In genomic region chr10:63267414-63268138, GRCh38 we compare ENCODE assay signal across 8 cellular contexts.
DNase-seq lines count a peak whose midpoint lies in the region; ATAC-seq, FAIRE-seq and TF ChIP-seq lines count a peak whose summit lies in the region.

No MANE protein-coding gene starts in this region.

- intact Hi-C loops in cardiac septum (cut with DNase I), result loop anchor here (2.0 to 5.0 kb wide), 5 partner anchors 53 to 445 kb away; partner anchors contain the start of genes JMJD1C and REEP3
- intact Hi-C loops in pancreas (cut with DNase I), result no loop called here

- H3K36me3 ChIP-seq in cardiac muscle cell, result no peaks in the 10 kb centered on the region
- H3K36me3 ChIP-seq in MM.1S (replicated peaks; ENCODE audit: insufficient read depth, low read length), result no peaks in the 10 kb centered on the region; the same call in 1 of the 2 replicates
- H3K36me3 ChIP-seq in pancreas, result no peaks in the 10 kb centered on the region

- H3K4me2 ChIP-seq in MM.1S (ENCODE audit: low read depth, low read length), result peak overlapping the region; percentile 56

- peaks cover 1% of the 10 kb centered on the region for H3K27me3 Mint-ChIP-seq in glutamatergic neuron (ENCODE audit: unreplicated experiment)

- H3K4me1 ChIP-seq in cardiac muscle cell (ENCODE audit: low read depth) (peaks cover 14% of the 10 kb centered on the region), MM.1S (ENCODE audit: low read length) (peaks cover 12% of the 10 kb centered on the region), pancreas (peaks cover 2 to 28% (median 4%) of the 10 kb centered on the region in 3 donors)

- H3K79me2 ChIP-seq in MM.1S (ENCODE audit: low read length), result peaks cover 85% of the 10 kb centered on the region

- H4K20me1 ChIP-seq in MM.1S (ENCODE audit: insufficient read depth, low read length), result no peaks in the 10 kb centered on the region

- no peaks in the 10 kb centered on the region for H3K27me3 ChIP-seq in cardiac muscle cell
- H3K27me3 ChIP-seq in MM.1S (replicated peaks; ENCODE audit: insufficient read depth, low read length), result no peaks in the 10 kb centered on the region
- H3K27me3 ChIP-seq in pancreas, result no peaks in the 10 kb centered on the region

- H3F3A ChIP-seq in MM.1S (ENCODE audit: insufficient read depth, low read length), result peaks cover 36% of the 10 kb centered on the region

- H2AFZ ChIP-seq in MM.1S (ENCODE audit: low read length), result no peak overlapping the region

- TF ChIP-seq CTCF in cardiac muscle cell (IDR thresholded peaks at IDR 0.05; ENCODE audit: low read depth, low read length), result no peak
- no peak for TF ChIP-seq CTCF in MM.1S (IDR thresholded peaks at IDR 0.05; ENCODE audit: low read length)
- no peak for TF ChIP-seq CTCF in glutamatergic neuron (IDR thresholded peaks at IDR 0.05; ENCODE audit: partially characterized antibody, unreplicated experiment)
- no peak for TF ChIP-seq CTCF in pancreas (IDR thresholded peaks at IDR 0.05)

- FAIRE-seq in pancreas (lab: Jason Lieb, UNC), result no peak

- no peaks in the 10 kb centered on the region for H3K9me2 ChIP-seq in MM.1S (replicated peaks; ENCODE audit: insufficient read depth, low read length)

- H3K9me3 ChIP-seq in cardiac muscle cell (ENCODE audit: low read depth) (no peaks in the 10 kb centered on the region), MM.1S (replicated peaks; ENCODE audit: insufficient read depth, low read length) (no peaks in the 10 kb centered on the region), pancreas (no peaks in the 10 kb centered on the region)

- no peaks in the 10 kb centered on the region for H3K9me3 Mint-ChIP-seq in activated naive CD4-positive, alpha-beta T cell treated with anti-CD3 and anti-CD28 coated beads, Interleukin-2, amount 50 U/mL, for 72 hours
- H3K9me3 Mint-ChIP-seq in glutamatergic neuron (ENCODE audit: unreplicated experiment), result peaks cover 7% of the 10 kb centered on the region

- 0% methylated on average over 6 of the region's 6 CpGs for WGBS in pancreas, 2 donors

- peak overlapping the region; percentile 99 for H3K27ac ChIP-seq in cardiac muscle cell
- H3K27ac ChIP-seq in MM.1S (ENCODE audit: low read length), result peak overlapping the region; percentile 86
- H3K27ac ChIP-seq in pancreas, result peak overlapping the region; percentile 89 to 99 (median 96)

- H3K9ac ChIP-seq in MM.1S (ENCODE audit: low read length), result peak overlapping the region; percentile 86

- H3K4me3 Mint-ChIP-seq in glutamatergic neuron (ENCODE audit: unreplicated experiment), result peak overlapping the region; percentile 98

- peaks cover 6 to 16% of the 10 kb centered on the region in 2 donors for H3K36me3 Mint-ChIP-seq in activated naive CD4-positive, alpha-beta T cell treated with anti-CD3 and anti-CD28 coated beads, Interleukin-2, amount 50 U/mL, for 72 hours
- H3K36me3 Mint-ChIP-seq in glutamatergic neuron (ENCODE audit: unreplicated experiment), result no peaks in the 10 kb centered on the region

- H3K4me1 Mint-ChIP-seq in glutamatergic neuron (ENCODE audit: low read depth, unreplicated experiment), result peaks cover 10% of the 10 kb centered on the region

- H3K27ac Mint-ChIP-seq in activated naive CD4-positive, alpha-beta T cell treated with anti-CD3 and anti-CD28 coated beads, Interleukin-2, amount 50 U/mL, for 72 hours, result peak overlapping the region; percentile 94 to 96
- peak overlapping the region; percentile 99 for H3K27ac Mint-ChIP-seq in glutamatergic neuron (ENCODE audit: unreplicated experiment)

- H3K4me3 ChIP-seq in cardiac muscle cell (peak overlapping the region; percentile 85), MM.1S (ENCODE audit: low read length) (peak overlapping the region; percentile 63), pancreas (peak overlapping the region; percentile 26 to 56 (median 37))

- peak in 1 of 2 donors; percentile 12 for ATAC-seq in activated naive CD4-positive, alpha-beta T cell treated with anti-CD3 and anti-CD28 coated beads, Interleukin-2, amount 50 U/mL, for 72 hours
- ATAC-seq in pancreas (peak; percentile 38 to 63 (median 51)), GM19324 (IDR thresholded peaks at IDR 0.05; ENCODE audit: low FRiP score, unreplicated experiment) (no peak)

- DNase-seq in cardiac muscle cell (ENCODE audit: low read depth in 1 of 2, low spot score in 1 of 2) (peak; percentile 65 to 88), cardiac septum (ENCODE audit: low spot score) (no peak), MM.1S (peak; percentile 26), glutamatergic neuron (no peak), pancreas (peak in 2 of 6 donors; percentile 13 to 29), NCI-H345 (lab: John Stamatoyannopoulos, UW) (no peak)
- no peak for DNase-seq in activated naive CD4-positive, alpha-beta T cell treated with anti-CD3 and anti-CD28 coated beads, Interleukin-2, amount 50 U/mL, for 72 hours (ENCODE audit: low spot score in 2 of 2)

Comparison
In these comparisons a context has a peak if more than half of its experiments do, and no peak if none do; other contexts are left out.
1. DNase-seq: peak in cardiac muscle cell (2 of 2) and MM.1S (single experiment); none in cardiac septum (single experiment), activated naive CD4-positive, alpha-beta T cell treated with anti-CD3 and anti-CD28 coated beads, Interleukin-2, amount 50 U/mL, for 72 hours (0 of 2), glutamatergic neuron (single experiment) and NCI-H345 (single experiment).
2. Peak in every context shown above with its lines, with median percentiles within 50 percentile points of each other: H3K27ac ChIP-seq and H3K4me3 ChIP-seq.